ENCODE assay signal across 3 cellular contexts in genomic region chr1:220826729-220827128, GRCh38.
TF ChIP-seq lines count a peak whose summit lies in the region.

No MANE protein-coding gene starts in this region.

TF ChIP-seq in liver, 16 proteins besides CTCF, POLR2A, EP300 and RAD21:
- TF ChIP-seq HNF4G (IDR thresholded peaks at IDR 0.05) (no peak), SP1 (IDR thresholded peaks at IDR 0.05) (no peak), HNF4A (conservative IDR thresholded peaks at IDR 0.05) (no peak), ATF3 (IDR thresholded peaks at IDR 0.05) (no peak), TAF1 (conservative IDR thresholded peaks at IDR 0.05) (no peak), FOXA1 (IDR thresholded peaks at IDR 0.05) (no peak)
TF ChIP-seq in liver: peak in this region for 0.

TF ChIP-seq in HepG2, 621 proteins besides CTCF, POLR2A, EP300 and RAD21:
- TF ChIP-seq ZNF552 (CRISPR knock-in tag; IDR thresholded peaks at IDR 0.05; ENCODE audit: borderline replicate concordance): no peak
- no peak for TF ChIP-seq ZNF549 (CRISPR knock-in tag; IDR thresholded peaks at IDR 0.05)
- TF ChIP-seq ZNF780A (CRISPR knock-in tag; IDR thresholded peaks at IDR 0.05): no peak
- TF ChIP-seq FOXP1 (IDR thresholded peaks at IDR 0.05): no peak
- TF ChIP-seq FOXP1 (CRISPR knock-in tag; IDR thresholded peaks at IDR 0.05): no peak
- no peak for TF ChIP-seq ZNF761 (CRISPR knock-in tag; conservative IDR thresholded peaks at IDR 0.05)
- TF ChIP-seq ETV5 (CRISPR knock-in tag; IDR thresholded peaks at IDR 0.05; ENCODE audit: borderline replicate concordance): no peak
- no peak for TF ChIP-seq ONECUT2 (CRISPR knock-in tag; IDR thresholded peaks at IDR 0.05)
- no peak for TF ChIP-seq CHD4 (IDR thresholded peaks at IDR 0.05; ENCODE audit: borderline replicate concordance, low read length)
- TF ChIP-seq ETS1 (CRISPR knock-in tag; IDR thresholded peaks at IDR 0.05): no peak
- no peak for TF ChIP-seq ZNF891 (CRISPR knock-in tag; IDR thresholded peaks at IDR 0.05)
- no peak for TF ChIP-seq NR2F1 (CRISPR knock-in tag; IDR thresholded peaks at IDR 0.05)
- TF ChIP-seq THAP11 (CRISPR knock-in tag; IDR thresholded peaks at IDR 0.05): no peak
- no peak for TF ChIP-seq MLXIP (CRISPR knock-in tag; IDR thresholded peaks at IDR 0.05; ENCODE audit: borderline replicate concordance)
- TF ChIP-seq MNT (IDR thresholded peaks at IDR 0.05): no peak
- TF ChIP-seq ARHGAP35 (CRISPR knock-in tag; IDR thresholded peaks at IDR 0.05; ENCODE audit: borderline replicate concordance): no peak
- no peak for TF ChIP-seq IRF1 (CRISPR knock-in tag; IDR thresholded peaks at IDR 0.05; ENCODE audit: low read depth)

TF ChIP-seq in endothelial cell of umbilical vein, 7 proteins besides CTCF, POLR2A, EP300 and RAD21:
- TF ChIP-seq JUN (IDR thresholded peaks at IDR 0.05; ENCODE audit: borderline replicate concordance, insufficient read depth, insufficient read length, low read depth) (no peak), POLR2AphosphoS5 (IDR thresholded peaks at IDR 0.05; ENCODE audit: insufficient read depth, low read depth, low read length) (no peak), MYC (IDR thresholded peaks at IDR 0.05; ENCODE audit: low read depth, low read length) (no peak), GATA2 (IDR thresholded peaks at IDR 0.05; ENCODE audit: insufficient read depth, insufficient read length, low read depth, low read length) (no peak), EZH2 (IDR thresholded peaks at IDR 0.05; ENCODE audit: borderline replicate concordance, low read depth, low read length, severe bottlenecking) (no peak), FOS (IDR thresholded peaks at IDR 0.05; ENCODE audit: borderline replicate concordance, insufficient read depth, low read length) (no peak), MAX (IDR thresholded peaks at IDR 0.05; ENCODE audit: insufficient read depth, insufficient read length) (no peak)
